20 cellular contexts compared by ENCODE assay signal in genomic region chr5:107380654-107381053, GRCh38.
DNase-seq lines count a peak whose midpoint lies in the region; ATAC-seq and TF ChIP-seq lines count a peak whose summit lies in the region.
"Had no signal": no experiment of that assay in that cellular context is flagged by ENCODE, and none has a peak within 500 bp of the region (broad histone marks: within the 10 kb centered on the region; RNA-seq: fewer than 3 reads in every experiment).

No MANE protein-coding gene starts in this region.

- H3K4me1 ChIP-seq in SJSA1 (replicated peaks) (peaks cover 58% of the 10 kb centered on the region), foreskin keratinocyte (peaks cover 13% of the 10 kb centered on the region)
- H3K4me1 ChIP-seq: body of pancreas, left lung, uterus had no signal

- no peaks in the 10 kb centered on the region for H3K27me3 ChIP-seq in SJSA1 (replicated peaks)
- no peaks in the 10 kb centered on the region for H3K27me3 ChIP-seq in foreskin keratinocyte
- H3K27me3 ChIP-seq: body of pancreas, left lung, uterus had no signal

- H3K36me3 Mint-ChIP-seq in progenitor cell of endocrine pancreas (ENCODE audit: insufficient read depth) = no peaks in the 10 kb centered on the region
- H3K36me3 Mint-ChIP-seq: naive B cell, T-cell had no signal

- H3K36me3 ChIP-seq in SJSA1 = no peaks in the 10 kb centered on the region
- H3K36me3 ChIP-seq: left lung, uterus had no signal

- H3K27ac ChIP-seq in SJSA1 (peak overlapping the region; percentile 51; the same call in 1 of the 2 replicates), foreskin keratinocyte (no peak overlapping the region)
- H3K27ac ChIP-seq: body of pancreas, left lung, uterus had no signal

- TF ChIP-seq CTCF in progenitor cell of endocrine pancreas (IDR thresholded peaks at IDR 0.05; ENCODE audit: unreplicated experiment) (no peak), foreskin keratinocyte (conservative IDR thresholded peaks at IDR 0.05) (no peak)

- H3K27ac Mint-ChIP-seq in progenitor cell of endocrine pancreas = peak overlapping the region; percentile 38
- H3K27ac Mint-ChIP-seq: activated B cell treated with CpG ODN at 0.5 μM for 24 hours; naive B cell; stimulated activated naive CD8-positive, alpha-beta T cell treated with anti-CD3 and anti-CD28 coated beads, Interleukin-15, amount 100 ng/mL, for 72 hours; T-cell had no signal

- H3K9me3 ChIP-seq in SJSA1 (replicated peaks) = no peaks in the 10 kb centered on the region
- H3K9me3 ChIP-seq: body of pancreas, left lung, uterus had no signal

- H3K27me3 Mint-ChIP-seq in progenitor cell of endocrine pancreas = no peaks in the 10 kb centered on the region
- H3K27me3 Mint-ChIP-seq: activated B cell treated with CpG ODN at 0.5 μM for 24 hours; stimulated activated naive CD8-positive, alpha-beta T cell treated with anti-CD3 and anti-CD28 coated beads, Interleukin-15, amount 100 ng/mL, for 72 hours had no signal

- DNase-seq in NCI-H2029 (lab: John Stamatoyannopoulos, UW) (peak; percentile 7), NCI-H2029 treated with DMSO at 0.1 percent for 48 hours (lab: John Stamatoyannopoulos, UW) (no peak), NCI-H524 treated with DMSO at 0.1 percent for 48 hours (lab: John Stamatoyannopoulos, UW) (peak; percentile 62), SJSA1 (ENCODE audit: low read depth in 1 of 2, low spot score in 2 of 2) (peak in 1 of 2 experiments; percentile 30), progenitor cell of endocrine pancreas (ENCODE audit: low spot score, unreplicated experiment) (no peak), foreskin keratinocyte (no peak)
- no peak for DNase-seq in stimulated activated CD4-positive, alpha-beta T cell treated with anti-CD3 and anti-CD28 coated beads, Interleukin-4, amount 100 ng/mL, for 4 hours
- no peak for DNase-seq in stimulated activated CD4-positive, alpha-beta T cell treated with anti-CD3 and anti-CD28 coated beads, Interleukin-4, amount 100 ng/mL, for 24 hours
- DNase-seq: activated B cell treated with CpG ODN at 0.5 μM for 24 hours; activated naive CD4-positive, alpha-beta T cell treated with Interleukin-2 at 50 U/mL for 16 hours; body of pancreas; KBM-7; left lung; naive B cell; NCI-H1436; NCI-H526 treated with DMSO at 0.1 percent for 48 hours; SIG-M5; stimulated activated naive CD8-positive, alpha-beta T cell treated with anti-CD3 and anti-CD28 coated beads, Interleukin-15, amount 100 ng/mL, for 72 hours; T-cell; uterus had no signal

- H3K9me3 Mint-ChIP-seq in progenitor cell of endocrine pancreas (ENCODE audit: low read depth) = no peaks in the 10 kb centered on the region
- H3K9me3 Mint-ChIP-seq: activated B cell treated with CpG ODN at 0.5 μM for 24 hours; naive B cell; stimulated activated naive CD8-positive, alpha-beta T cell treated with anti-CD3 and anti-CD28 coated beads, Interleukin-15, amount 100 ng/mL, for 72 hours; T-cell had no signal

- no peak overlapping the region for H3K4me3 Mint-ChIP-seq in progenitor cell of endocrine pancreas (ENCODE audit: low read depth)
- H3K4me3 Mint-ChIP-seq: activated B cell treated with CpG ODN at 0.5 μM for 24 hours; naive B cell; stimulated activated naive CD8-positive, alpha-beta T cell treated with anti-CD3 and anti-CD28 coated beads, Interleukin-15, amount 100 ng/mL, for 72 hours; T-cell had no signal

- peaks cover 4% of the 10 kb centered on the region for H3K4me1 Mint-ChIP-seq in progenitor cell of endocrine pancreas (ENCODE audit: low read depth)
- H3K4me1 Mint-ChIP-seq: activated B cell treated with CpG ODN at 0.5 μM for 24 hours; naive B cell; stimulated activated naive CD8-positive, alpha-beta T cell treated with anti-CD3 and anti-CD28 coated beads, Interleukin-15, amount 100 ng/mL, for 72 hours; T-cell had no signal

- ATAC-seq in foreskin keratinocyte = no peak
- ATAC-seq: body of pancreas; left lung; stimulated activated naive CD8-positive, alpha-beta T cell treated with anti-CD3 and anti-CD28 coated beads, Interleukin-15, amount 100 ng/mL, for 72 hours; T-cell had no signal

- H3K4me3 ChIP-seq in SJSA1 = no peak overlapping the region
- H3K4me3 ChIP-seq: body of pancreas, left lung, uterus had no signal

Comparison
In these comparisons a context has a peak if more than half of its experiments do, and no peak if none do; other contexts are left out.
1. DNase-seq: peak in NCI-H2029 (single experiment) and NCI-H524 treated with DMSO at 0.1 percent for 48 hours (single experiment); none in NCI-H2029 treated with DMSO at 0.1 percent for 48 hours (single experiment), progenitor cell of endocrine pancreas (single experiment), foreskin keratinocyte (0 of 2), stimulated activated CD4-positive, alpha-beta T cell treated with anti-CD3 and anti-CD28 coated beads, Interleukin-4, amount 100 ng/mL, for 4 hours (0 of 2) and stimulated activated CD4-positive, alpha-beta T cell treated with anti-CD3 and anti-CD28 coated beads, Interleukin-4, amount 100 ng/mL, for 24 hours (single experiment).